In the genomic region with DNA sequence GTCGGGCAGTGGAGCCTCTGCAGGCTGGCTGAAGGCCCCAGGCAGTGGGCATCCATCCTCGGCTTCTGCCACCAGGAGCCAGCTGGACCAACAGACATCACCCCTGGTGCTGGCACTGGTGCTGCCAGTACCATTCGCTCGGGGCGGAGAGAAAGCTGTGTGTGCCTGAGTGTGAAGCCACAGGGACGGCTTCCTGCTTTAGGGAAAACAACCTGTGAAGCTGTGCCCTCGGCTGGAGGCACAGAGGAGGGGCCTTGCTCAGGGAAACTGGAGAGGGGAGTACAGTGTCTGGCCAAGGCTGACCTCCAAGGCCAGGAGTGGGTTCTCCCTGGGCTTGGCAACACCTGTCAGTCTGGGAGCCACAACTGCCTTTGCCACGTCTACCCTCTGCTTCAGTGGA, we compare ENCODE assay signal across 1 cellular context.
TF ChIP-seq lines count a peak whose summit lies in the region.

No MANE protein-coding gene starts in this region.

TF ChIP-seq in endothelial cell of umbilical vein, 7 proteins besides CTCF, POLR2A, EP300 and RAD21 (continued from another document):
- TF ChIP-seq EZH2 (IDR thresholded peaks at IDR 0.05; ENCODE audit: borderline replicate concordance, low read depth, low read length, severe bottlenecking): no peak
- TF ChIP-seq, protein P1, sequence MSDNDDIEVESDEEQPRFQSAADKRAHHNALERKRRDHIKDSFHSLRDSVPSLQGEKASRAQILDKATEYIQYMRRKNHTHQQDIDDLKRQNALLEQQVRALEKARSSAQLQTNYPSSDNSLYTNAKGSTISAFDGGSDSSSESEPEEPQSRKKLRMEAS (IDR thresholded peaks at IDR 0.05; ENCODE audit: insufficient read depth, insufficient read length): no peak
